Comparison of ENCODE assay signal across 8 cellular contexts in the genomic region with DNA sequence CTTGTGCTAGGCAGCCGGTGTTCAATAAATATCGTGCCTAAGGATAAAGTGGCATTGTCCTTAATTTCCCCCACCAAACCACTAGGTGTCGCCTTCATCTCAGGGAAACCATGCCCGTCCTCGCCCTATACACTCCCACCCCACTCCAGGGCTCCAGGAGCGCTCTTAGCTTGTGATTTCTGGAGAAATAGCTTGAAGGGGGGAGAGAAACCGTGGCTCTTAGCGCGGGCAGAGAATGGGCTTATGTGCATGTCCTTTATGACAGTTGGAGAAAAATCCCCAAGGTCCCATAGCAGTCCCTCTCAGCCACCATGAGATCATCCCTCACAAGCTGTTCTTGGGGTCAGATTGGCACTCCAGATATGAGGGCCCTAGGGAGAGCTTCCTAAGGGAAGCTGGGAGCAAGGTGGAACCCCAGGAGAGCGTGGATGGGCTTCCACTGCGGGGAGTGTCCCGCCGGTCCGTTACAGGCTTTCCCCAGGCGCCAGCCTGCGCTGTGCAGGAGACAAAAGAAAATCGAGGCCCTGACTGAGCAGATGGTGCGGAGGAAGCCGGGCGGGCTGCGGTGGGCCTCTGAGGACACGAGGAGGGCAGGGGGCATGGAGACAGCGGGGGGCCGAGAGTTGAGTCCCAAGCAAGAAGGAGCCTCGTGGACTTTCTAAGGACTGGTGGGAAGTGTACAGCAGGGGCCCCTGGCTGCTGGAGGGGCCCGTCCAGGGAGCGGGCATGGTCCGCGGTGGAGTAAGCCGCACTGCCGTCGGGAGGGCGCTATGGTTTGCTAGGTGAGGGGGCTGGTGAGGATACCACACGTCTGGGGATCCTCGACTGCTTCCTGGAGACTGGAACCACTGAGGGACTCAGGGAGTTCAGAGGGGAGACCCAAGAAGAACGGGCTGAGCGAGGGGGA. TPM values are rescaled to one million over a fixed set of nuclear protein-coding genes. Genes with fewer than 3 reads are reported as not detected.
DNase-seq lines count a peak whose midpoint lies in the region; ATAC-seq and TF ChIP-seq lines count a peak whose summit lies in the region.

No MANE protein-coding gene starts in this region.

- peak; percentile 88 for ATAC-seq in activated T-helper 17 cell treated with anti-CD3 and anti-CD28 coated beads, Interleukin-2, amount 50 U/mL, for 72 hours (replicated peaks)
- no peak for ATAC-seq in HG02973 (IDR thresholded peaks at IDR 0.05; ENCODE audit: unreplicated experiment)

- no peaks in the 10 kb centered on the region for H3K27me3 Mint-ChIP-seq in activated T-helper 17 cell treated with anti-CD3 and anti-CD28 coated beads, Interleukin-2, amount 50 U/mL, for 72 hours
- H3K27me3 Mint-ChIP-seq in nephron progenitor cell (ENCODE audit: low read depth, poor library complexity): peaks cover 4% of the 10 kb centered on the region

- no TSS peak for BruUV-seq in PC-9 (replicated peaks; lab: Mats Ljungman, UMichigan)

- no peaks in the 10 kb centered on the region for H3K36me3 ChIP-seq in DOHH2 (ENCODE audit: control insufficient read depth, low read length)
- no peaks in the 10 kb centered on the region for H3K36me3 ChIP-seq in PC-9 (ENCODE audit: low read depth)
- no peaks in the 10 kb centered on the region for H3K36me3 ChIP-seq in subcutaneous abdominal adipose tissue (ENCODE audit: control insufficient read depth in 5 of 5, insufficient read depth in 5 of 5, low read length in 5 of 5)

- peak in 1 of 2 experiments; percentile 34 for DNase-seq in PC-9
- DNase-seq in fibroblast of the aortic adventitia (ENCODE audit: low read depth): peak; percentile 91
- DNase-seq in nephron progenitor cell: peak; percentile 70

- no peaks in the 10 kb centered on the region for H3K79me2 ChIP-seq in DOHH2 (ENCODE audit: control insufficient read depth, low read length)
- H3K79me2 ChIP-seq in PC-9 (ENCODE audit: low read depth): no peaks in the 10 kb centered on the region

- POLR2A ChIA-PET in PC-9 (lab: Charles Lee; ENCODE audit: unreplicated experiment): no interaction called here

- intact Hi-C loops in PC-9 (cut with micrococcal nuclease; ENCODE audit: unreplicated experiment): loop anchor here (1.0 kb wide), 2 partner anchors 92 to 233 kb away; no protein-coding TSS in a partner anchor

- no peak overlapping the region for H3K4me3 Mint-ChIP-seq in activated T-helper 17 cell treated with anti-CD3 and anti-CD28 coated beads, Interleukin-2, amount 50 U/mL, for 72 hours
- H3K4me3 Mint-ChIP-seq in nephron progenitor cell: peak overlapping the region; percentile 77

- H2AFZ ChIP-seq in PC-9: no peak overlapping the region

- TF ChIP-seq CTCF in DOHH2 (IDR thresholded peaks at IDR 0.05; ENCODE audit: low read depth, low read length, poor library complexity, severe bottlenecking) (peak; percentile 94), PC-9 (conservative IDR thresholded peaks at IDR 0.05) (peak; percentile 80), fibroblast of the aortic adventitia (IDR thresholded peaks at IDR 0.05; ENCODE audit: insufficient read depth, low read length) (peak; percentile 87), nephron progenitor cell (IDR thresholded peaks at IDR 0.05) (peak; percentile 69)

- H3K9me2 ChIP-seq in DOHH2 (replicated peaks; ENCODE audit: control insufficient read depth, low read length): no peaks in the 10 kb centered on the region
- H3K9me2 ChIP-seq in PC-9 (ENCODE audit: insufficient read depth): no peaks in the 10 kb centered on the region

- H3K27ac ChIP-seq in DOHH2 (ENCODE audit: low read depth, low read length) (no peak overlapping the region), PC-9 (no peak overlapping the region), subcutaneous abdominal adipose tissue (ENCODE audit: low read depth, low read length) (peak overlapping the region; percentile 69)

- H3K4me2 ChIP-seq in DOHH2 (ENCODE audit: low read length) (no peak overlapping the region), PC-9 (no peak overlapping the region)

- H3K9me3 ChIP-seq in DOHH2 (ENCODE audit: control insufficient read depth, insufficient read depth, low read length) (no peaks in the 10 kb centered on the region), PC-9 (ENCODE audit: insufficient read depth, low read depth) (no peaks in the 10 kb centered on the region), subcutaneous abdominal adipose tissue (ENCODE audit: control insufficient read depth in 5 of 5, low read length in 5 of 5) (no peaks in the 10 kb centered on the region)

- H3K4me1 ChIP-seq in DOHH2 (ENCODE audit: control insufficient read depth, low read length) (no peaks in the 10 kb centered on the region), PC-9 (replicated peaks; ENCODE audit: insufficient read depth) (0 out of 2 replicates have a peak, but pooled peaks cover 4% of the 10 kb centered on the region), subcutaneous abdominal adipose tissue (ENCODE audit: control insufficient read depth in 5 of 5, insufficient read depth in 5 of 5, low read length in 5 of 5) (peaks cover 0 to 44% (median 41%) of the 10 kb centered on the region in 5 donors)

- peak; percentile 93 for TF ChIP-seq RAD21 in Ishikawa (IDR thresholded peaks at IDR 0.05; ENCODE audit: low read depth)

- H3K36me3 Mint-ChIP-seq in activated T-helper 17 cell treated with anti-CD3 and anti-CD28 coated beads, Interleukin-2, amount 50 U/mL, for 72 hours (ENCODE audit: low read depth): peaks cover 39% of the 10 kb centered on the region
- peaks cover 18% of the 10 kb centered on the region for H3K36me3 Mint-ChIP-seq in nephron progenitor cell (ENCODE audit: low read depth)

- peaks cover 14% of the 10 kb centered on the region for H3K4me1 Mint-ChIP-seq in activated T-helper 17 cell treated with anti-CD3 and anti-CD28 coated beads, Interleukin-2, amount 50 U/mL, for 72 hours
- H3K4me1 Mint-ChIP-seq in nephron progenitor cell: peaks cover 39% of the 10 kb centered on the region

- no peaks in the 10 kb centered on the region for H3K9me3 Mint-ChIP-seq in activated T-helper 17 cell treated with anti-CD3 and anti-CD28 coated beads, Interleukin-2, amount 50 U/mL, for 72 hours
- H3K9me3 Mint-ChIP-seq in nephron progenitor cell: no peaks in the 10 kb centered on the region

- H3K27me3 ChIP-seq in DOHH2 (ENCODE audit: control insufficient read depth, low read length) (no peaks in the 10 kb centered on the region), PC-9 (ENCODE audit: insufficient read depth, low read depth) (no peaks in the 10 kb centered on the region), subcutaneous abdominal adipose tissue (ENCODE audit: control insufficient read depth in 5 of 5, insufficient read depth in 4 of 5, low read length in 5 of 5) (no peaks in the 10 kb centered on the region)

- no peak overlapping the region for H3K4me3 ChIP-seq in DOHH2 (ENCODE audit: low read length)
- H3K4me3 ChIP-seq in PC-9: no peak overlapping the region
- H3K4me3 ChIP-seq in fibroblast of the aortic adventitia (ENCODE audit: low read depth, low read length): peak overlapping the region; percentile 47
- peak overlapping the region; percentile 11 to 61 (median 47) for H3K4me3 ChIP-seq in subcutaneous abdominal adipose tissue (ENCODE audit: low read depth in 1 of 5, low read length in 5 of 5)

- H3K27ac Mint-ChIP-seq in activated T-helper 17 cell treated with anti-CD3 and anti-CD28 coated beads, Interleukin-2, amount 50 U/mL, for 72 hours: peak overlapping the region; percentile 25
- peak overlapping the region; percentile 62 for H3K27ac Mint-ChIP-seq in nephron progenitor cell

- CTCF ChIA-PET in PC-9 (lab: Charles Lee): interaction anchor here (0.6 to 1.2 kb wide), 5 partner anchors 22 to 393 kb away, joined by 3 to 13 read pairs (median 4); partner anchors contain the start of gene SPAG8

- H3K9ac ChIP-seq in subcutaneous abdominal adipose tissue (ENCODE audit: low read length in 5 of 5): peak overlapping the region in 3 of 5 donors; percentile 2 to 37 (median 35)

- no peaks in the 10 kb centered on the region for H4K20me1 ChIP-seq in DOHH2 (ENCODE audit: control insufficient read depth, insufficient read depth, low read depth, low read length)
- H4K20me1 ChIP-seq in PC-9 (ENCODE audit: insufficient read depth): no peaks in the 10 kb centered on the region

- no peak for TF ChIP-seq EP300 in Ishikawa (IDR thresholded peaks at IDR 0.05; ENCODE audit: borderline replicate concordance)

- no peaks in the 10 kb centered on the region for H3F3A ChIP-seq in DOHH2 (ENCODE audit: control insufficient read depth, insufficient read depth)
- peaks cover 4% of the 10 kb centered on the region; the same call in 1 of the 2 replicates for H3F3A ChIP-seq in PC-9 (ENCODE audit: insufficient read depth, low read depth)

TF ChIP-seq in Ishikawa, 13 proteins besides CTCF, POLR2A, EP300 and RAD21 (continues in another document):
- TF ChIP-seq NFIC (IDR thresholded peaks at IDR 0.05): no peak
- TF ChIP-seq EGR1 (IDR thresholded peaks at IDR 0.05): no peak
- TF ChIP-seq CEBPB (IDR thresholded peaks at IDR 0.05): no peak
- TF ChIP-seq YY1 (IDR thresholded peaks at IDR 0.05; ENCODE audit: low read depth): no peak
- no peak for TF ChIP-seq TEAD4 (IDR thresholded peaks at IDR 0.05)
- TF ChIP-seq CREB1 (IDR thresholded peaks at IDR 0.05; ENCODE audit: low read depth): no peak
- TF ChIP-seq, protein P1, sequence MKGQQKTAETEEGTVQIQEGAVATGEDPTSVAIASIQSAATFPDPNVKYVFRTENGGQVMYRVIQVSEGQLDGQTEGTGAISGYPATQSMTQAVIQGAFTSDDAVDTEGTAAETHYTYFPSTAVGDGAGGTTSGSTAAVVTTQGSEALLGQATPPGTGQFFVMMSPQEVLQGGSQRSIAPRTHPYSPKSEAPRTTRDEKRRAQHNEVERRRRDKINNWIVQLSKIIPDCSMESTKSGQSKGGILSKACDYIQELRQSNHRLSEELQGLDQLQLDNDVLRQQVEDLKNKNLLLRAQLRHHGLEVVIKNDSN (IDR thresholded peaks at IDR 0.05): no peak
- TF ChIP-seq ZBTB7A (IDR thresholded peaks at IDR 0.05; ENCODE audit: low read depth): no peak

RNA-seq across cellular contexts. Expression of gene NPR2, which starts 0.8 kb away (rescaled TPM):
- total RNA-seq in PC-9 (2021): 11.3 and 12.2 TPM in 2 replicates
- 10 to 100 TPM; 11.1 to 11.6 TPM for total RNA-seq in activated T-helper 17 cell treated with anti-CD3 and anti-CD28 coated beads, Interleukin-2, amount 50 U/mL, for 72 hours
- total RNA-seq in fibroblast of the aortic adventitia (ENCODE audit: low replicate concordance): 17.1 and 21.4 TPM in 2 replicates

RNA-seq across cellular contexts. Expression of gene SPAG8, which starts 21.4 kb away (rescaled TPM):
- total RNA-seq in PC-9 (2021): 0.48 and 1.0 TPM in 2 replicates
- total RNA-seq in activated T-helper 17 cell treated with anti-CD3 and anti-CD28 coated beads, Interleukin-2, amount 50 U/mL, for 72 hours: under 1 TPM; 0.43 to 0.58 TPM
- total RNA-seq in fibroblast of the aortic adventitia (ENCODE audit: low replicate concordance): 0.81 and 3.3 TPM in 2 replicates

RNA-seq across cellular contexts. Expression of gene HINT2, which starts 24.2 kb away (rescaled TPM):
- total RNA-seq in PC-9 (2021) (53.1 and 73.9 TPM in 2 replicates), fibroblast of the aortic adventitia (ENCODE audit: low replicate concordance) (24.9 and 32.6 TPM in 2 replicates)
- total RNA-seq in activated T-helper 17 cell treated with anti-CD3 and anti-CD28 coated beads, Interleukin-2, amount 50 U/mL, for 72 hours: 10 to 100 TPM; 27.7 to 38.0 TPM

RNA-seq across cellular contexts. Expression of gene MSMP, which starts 36.6 kb away (rescaled TPM):
- total RNA-seq in PC-9 (2021): not detected in 2 replicates
- not detected for total RNA-seq in activated T-helper 17 cell treated with anti-CD3 and anti-CD28 coated beads, Interleukin-2, amount 50 U/mL, for 72 hours
- not detected in 2 replicates for total RNA-seq in fibroblast of the aortic adventitia (ENCODE audit: low replicate concordance)

RNA-seq across cellular contexts. Expression of gene FAM221B, which starts 37.9 kb away (rescaled TPM):
- total RNA-seq in PC-9 (2021): not detected in 2 replicates
- not detected for total RNA-seq in activated T-helper 17 cell treated with anti-CD3 and anti-CD28 coated beads, Interleukin-2, amount 50 U/mL, for 72 hours
- total RNA-seq in fibroblast of the aortic adventitia (ENCODE audit: low replicate concordance): not detected in 2 replicates

Comparison
In these comparisons a context has a peak if more than half of its experiments do, and no peak if none do; other contexts are left out.
1. H3K4me3 ChIP-seq: peak in fibroblast of the aortic adventitia (single experiment) and subcutaneous abdominal adipose tissue (5 of 5); none in DOHH2 (single experiment) and PC-9 (single experiment).
2. Peak in every context shown above with its lines, with median percentiles within 50 percentile points of each other: CTCF ChIP-seq.